ENCODE assay signal across 18 cellular contexts in genomic region chr5:159990506-159990905, GRCh38. TPM values are rescaled to one million over a fixed set of nuclear protein-coding genes. Genes with fewer than 3 reads are reported as not detected.
DNase-seq lines count a peak whose midpoint lies in the region; ATAC-seq, FAIRE-seq and TF ChIP-seq lines count a peak whose summit lies in the region.
"Had no signal": no experiment of that assay in that cellular context is flagged by ENCODE, and none has a peak within 500 bp of the region (broad histone marks: within the 10 kb centered on the region; RNA-seq: fewer than 3 reads in every experiment).

No MANE protein-coding gene starts in this region.

- H3K4me1 ChIP-seq in GM23248 (ENCODE audit: insufficient read depth) = no peaks in the 10 kb centered on the region

- H4K20me1 ChIP-seq in GM23248 (ENCODE audit: insufficient read depth) = no peaks in the 10 kb centered on the region

- H3K79me2 ChIP-seq in GM23248 (ENCODE audit: insufficient read depth) = no peaks in the 10 kb centered on the region

- H3K27ac ChIP-seq in GM23248 = no peak overlapping the region
- H3K27ac ChIP-seq: BLaER1 treated with 17β-estradiol and CSF1 and Interleukin-3, amounts not matched to agents 10 nM and 100 nM; ovary; Peyer's patch; suprapubic skin had no signal

- 67 to 74% methylated on average over 2 of the region's 2 CpGs for WGBS in GM23248 (ENCODE audit: low coverage in 1 of 2, low lambda C conversion rate in 2 of 2, missing lambda C conversion rate in 2 of 2), 2 experiments

- TF ChIP-seq CTCF in AG09319 (IDR thresholded peaks at IDR 0.05; ENCODE audit: low read depth, low read length) (peak; percentile 6; the same call in 1 of the 2 replicates), fibroblast of pulmonary artery (IDR thresholded peaks at IDR 0.05; ENCODE audit: low read length, missing control alignments) (peak; percentile 4)

- H3K9me2 ChIP-seq in GM23248 (ENCODE audit: insufficient read depth) = no peaks in the 10 kb centered on the region

- in situ Hi-C loops in GM23248 (cut with MboI) = loop anchor here (10.0 to 25.0 kb wide), 2 partner anchors 696 to 828 kb away; no protein-coding TSS in a partner anchor

- H3K4me2 ChIP-seq in GM23248 (ENCODE audit: unreplicated experiment) = no peak overlapping the region
- H3K4me2 ChIP-seq: BLaER1 treated with 17β-estradiol and CSF1 and Interleukin-3, amounts not matched to agents 10 nM and 100 nM had no signal

- no peak for DNase-seq in AG09319 (ENCODE audit: extremely low read depth, low read depth)
- DNase-seq in GM23248 = peak; percentile 30
- peak; percentile 25 for DNase-seq in RCC 7860 (ENCODE audit: low spot score)
- DNase-seq in fibroblast of pulmonary artery (ENCODE audit: low read depth) = no peak
- no peak for DNase-seq in inferior parietal cortex (ENCODE audit: extremely low spot score)
- DNase-seq in urothelium cell line (ENCODE audit: low spot score) = no peak
- DNase-seq in T-helper 17 cell = no peak
- DNase-seq: activated T-cell treated with anti-CD3 and anti-CD28 coated beads, Interleukin-2, amount 50 U/mL, for 4 hours; GDM1; glutamatergic neuron; NCI-H1092 treated with DMSO at 0.1 percent for 48 hours; ovary; Peyer's patch; T-helper 2 cell had no signal

- ATAC-seq in HG02852 (IDR thresholded peaks at IDR 0.05; ENCODE audit: unreplicated experiment) (no peak), T-helper 17 cell (no peak)
- ATAC-seq: activated T-cell treated with anti-CD3 and anti-CD28 coated beads, Interleukin-2, amount 50 U/mL, for 4 hours had no signal

- no peak overlapping the region for H3K27ac Mint-ChIP-seq in T-helper 17 cell

- H3K4me3 ChIP-seq in GM23248 = no peak overlapping the region
- H3K4me3 ChIP-seq in fibroblast of pulmonary artery (replicated peaks; ENCODE audit: low read depth, low read length) = no peak overlapping the region
- H3K4me3 ChIP-seq: BLaER1 treated with 17β-estradiol and CSF1 and Interleukin-3, amounts not matched to agents 10 nM and 100 nM; ovary; Peyer's patch; suprapubic skin had no signal

- H3K27me3 ChIP-seq in GM23248 (replicated peaks; ENCODE audit: insufficient read depth) = peaks cover 8% of the 10 kb centered on the region
- H3K27me3 ChIP-seq: ovary, Peyer's patch had no signal

- FAIRE-seq in RCC 7860 (lab: Jason Lieb, UNC) (peak; percentile 41), urothelium cell line (lab: Jason Lieb, UNC) (no peak)
- FAIRE-seq: keratinocyte had no signal

- no peaks in the 10 kb centered on the region for H3F3A ChIP-seq in GM23248 (ENCODE audit: insufficient read depth)

- H2AFZ ChIP-seq in GM23248 = no peak overlapping the region

- peaks cover 2% of the 10 kb centered on the region for H3K4me1 Mint-ChIP-seq in T-helper 17 cell

- no peak overlapping the region for H3K9ac ChIP-seq in GM23248
- H3K9ac ChIP-seq: BLaER1 treated with 17β-estradiol and CSF1 and Interleukin-3, amounts not matched to agents 10 nM and 100 nM had no signal

- H3K4me3 Mint-ChIP-seq in T-helper 17 cell = no peak overlapping the region
- H3K4me3 Mint-ChIP-seq: activated T-cell treated with anti-CD3 and anti-CD28 coated beads, Interleukin-2, amount 50 U/mL, for 4 hours had no signal

- H3K9me3 ChIP-seq in GM23248 (ENCODE audit: low read depth) (no peaks in the 10 kb centered on the region), T-helper 17 cell (ENCODE audit: control insufficient read depth, low read length, poor library complexity, severe bottlenecking) (no peaks in the 10 kb centered on the region)

- peaks cover 11% of the 10 kb centered on the region for H3K36me3 Mint-ChIP-seq in T-helper 17 cell (ENCODE audit: low read depth)

- peaks cover 56% of the 10 kb centered on the region for H3K27me3 Mint-ChIP-seq in T-helper 17 cell

- no peaks in the 10 kb centered on the region for H3K36me3 ChIP-seq in GM23248 (ENCODE audit: low read depth)
- H3K36me3 ChIP-seq: ovary, Peyer's patch, suprapubic skin had no signal

RNA-seq across cellular contexts. Expression of gene TTC1, which starts 18.4 kb away (rescaled TPM):
- 39.9 and 46.8 TPM in 2 replicates for total RNA-seq in GM23248 (2014; rRNA removed; shearing (Covaris generic))
- 67.5 and 67.7 TPM in 2 replicates for polyA plus RNA-seq in GM23248 (2016; fragmentation: Nextera tagmentation; extraction: Ambion mirVana)
- 10 to 100 TPM; 24.0 to 24.3 TPM for total RNA-seq in T-helper 17 cell

Comparison
In these comparisons a context has a peak if more than half of its experiments do, and no peak if none do; other contexts are left out.
1. DNase-seq: peak in GM23248 (single experiment) and RCC 7860 (single experiment); none in AG09319 (single experiment), fibroblast of pulmonary artery (single experiment), inferior parietal cortex (single experiment), urothelium cell line (single experiment) and T-helper 17 cell (0 of 3).